In genomic region chr17:60169921-60170817, GRCh38 we compare ENCODE assay signal across 10 cellular contexts. TPM values are rescaled to one million over a fixed set of nuclear protein-coding genes. Genes with fewer than 3 reads are reported as not detected.
DNase-seq lines count a peak whose midpoint lies in the region; ATAC-seq and TF ChIP-seq lines count a peak whose summit lies in the region.
"Had no signal": no experiment of that assay in that cellular context is flagged by ENCODE, and none has a peak within 500 bp of the region (broad histone marks: within the 10 kb centered on the region; RNA-seq: fewer than 3 reads in every experiment).

No MANE protein-coding gene starts in this region.

- no peak overlapping the region for H3K4me3 Mint-ChIP-seq in memory B cell
- H3K4me3 Mint-ChIP-seq: naive B cell had no signal

- H3K36me3 ChIP-seq in BE2C (no peaks in the 10 kb centered on the region), Karpas-422 (ENCODE audit: insufficient read depth, low read length) (no peaks in the 10 kb centered on the region), adipocyte (ENCODE audit: control insufficient read depth, insufficient read depth, low read length, severe bottlenecking) (no peaks in the 10 kb centered on the region)
- no peaks in the 10 kb centered on the region for H3K36me3 ChIP-seq in effector memory CD4-positive, alpha-beta T cell (ENCODE audit: control insufficient read depth, insufficient read depth, low read length)

- H2AFZ ChIP-seq in Karpas-422 (ENCODE audit: low read length) = no peak overlapping the region

- no peaks in the 10 kb centered on the region for H3K79me2 ChIP-seq in Karpas-422 (ENCODE audit: low read length)

- H3K9ac ChIP-seq in Karpas-422 (ENCODE audit: low read length) (no peak overlapping the region; the same call in 1 of the 2 replicates), adipocyte (ENCODE audit: low read length) (no peak overlapping the region)
- H3K9ac ChIP-seq: KMS-11 had no signal

- no peaks in the 10 kb centered on the region for H3K9me3 Mint-ChIP-seq in memory B cell
- H3K9me3 Mint-ChIP-seq: naive B cell had no signal

- peak overlapping the region; percentile 33; the same call in 1 of the 2 replicates for H3K27ac ChIP-seq in Karpas-422 (ENCODE audit: low read length)
- H3K27ac ChIP-seq in effector memory CD4-positive, alpha-beta T cell (ENCODE audit: insufficient read depth, low read length, poor library complexity, severe bottlenecking) = no peak overlapping the region
- H3K27ac ChIP-seq: KMS-11 had no signal

- no peak overlapping the region for H3K27ac Mint-ChIP-seq in memory B cell

- no peaks in the 10 kb centered on the region for H3K9me2 ChIP-seq in Karpas-422 (replicated peaks; ENCODE audit: insufficient read depth, low read length)

- H3K9me3 ChIP-seq in BE2C = no peaks in the 10 kb centered on the region
- H3K9me3 ChIP-seq in Karpas-422 (ENCODE audit: low read length) = no peaks in the 10 kb centered on the region
- no peaks in the 10 kb centered on the region for H3K9me3 ChIP-seq in adipocyte (ENCODE audit: control insufficient read depth, low read length)
- H3K9me3 ChIP-seq in effector memory CD4-positive, alpha-beta T cell (ENCODE audit: control insufficient read depth, low read length) = no peaks in the 10 kb centered on the region

- H3K4me1 Mint-ChIP-seq in memory B cell = peaks cover 12% of the 10 kb centered on the region

- no peaks in the 10 kb centered on the region for H3K36me3 Mint-ChIP-seq in memory B cell
- H3K36me3 Mint-ChIP-seq: naive B cell had no signal

- H3K4me3 ChIP-seq in BE2C (ENCODE audit: low read depth, low read length) (no peak overlapping the region), Karpas-422 (ENCODE audit: low read length) (no peak overlapping the region), adipocyte (ENCODE audit: low read length) (no peak overlapping the region)
- no peak overlapping the region for H3K4me3 ChIP-seq in effector memory CD4-positive, alpha-beta T cell (ENCODE audit: insufficient read depth, low read depth, low read length, poor library complexity, severe bottlenecking)

- no peaks in the 10 kb centered on the region for H3K27me3 ChIP-seq in BE2C
- no peaks in the 10 kb centered on the region for H3K27me3 ChIP-seq in Karpas-422 (ENCODE audit: low read length)
- peaks cover 5% of the 10 kb centered on the region for H3K27me3 ChIP-seq in adipocyte (replicated peaks; ENCODE audit: control insufficient read depth, insufficient read depth, low read length)
- no peaks in the 10 kb centered on the region for H3K27me3 ChIP-seq in effector memory CD4-positive, alpha-beta T cell (replicated peaks; ENCODE audit: control insufficient read depth, insufficient read depth, low read length, poor library complexity, severe bottlenecking)

- ATAC-seq in memory B cell (ENCODE audit: low read depth) (peak; percentile 44), HG02623 (IDR thresholded peaks at IDR 0.05; ENCODE audit: unreplicated experiment) (no peak), GM21423 (IDR thresholded peaks at IDR 0.05; ENCODE audit: unreplicated experiment) (no peak)

- no peak overlapping the region for H3K4me2 ChIP-seq in Karpas-422 (ENCODE audit: low read depth, low read length, poor library complexity, severe bottlenecking)
- H3K4me2 ChIP-seq: KMS-11 had no signal

- no peak for TF ChIP-seq CTCF in BE2C (IDR thresholded peaks at IDR 0.05; ENCODE audit: low read depth, low read length)

- H4K20me1 ChIP-seq in Karpas-422 (ENCODE audit: insufficient read depth, low read depth, low read length) = no peaks in the 10 kb centered on the region

- H3K4me1 ChIP-seq in BE2C (peaks cover 13% of the 10 kb centered on the region), Karpas-422 (ENCODE audit: low read length) (peaks cover 19% of the 10 kb centered on the region), adipocyte (ENCODE audit: control insufficient read depth, insufficient read depth, low read length) (peaks cover 29% of the 10 kb centered on the region)
- H3K4me1 ChIP-seq in effector memory CD4-positive, alpha-beta T cell (ENCODE audit: control insufficient read depth, insufficient read depth, low read length, poor library complexity, severe bottlenecking) = peaks cover 14% of the 10 kb centered on the region

- DNase-seq in BE2C (peak; percentile 71), Karpas-422 (peak; percentile 49), adipocyte (ENCODE audit: low read depth) (peak; percentile 35), memory B cell (ENCODE audit: low spot score in 2 of 2) (no peak), NCI-H774 (lab: John Stamatoyannopoulos, UW) (no peak)
- DNase-seq in effector memory CD4-positive, alpha-beta T cell = no peak
- DNase-seq: naive B cell had no signal

- H3K27me3 Mint-ChIP-seq in memory B cell = no peaks in the 10 kb centered on the region

RNA-seq across cellular contexts. Expression of gene CA4, which starts 20.4 kb away (rescaled TPM):
- polyA plus RNA-seq in BE2C (2012; ENCODE audit: insufficient read depth, insufficient read length, low read depth) = 0.43 TPM
- total RNA-seq in Karpas-422 (2014; rRNA removed; shearing (Covaris generic); ENCODE audit: low replicate concordance) = not detected in 2 replicates

Comparison
In these comparisons a context has a peak if more than half of its experiments do, and no peak if none do; other contexts are left out.
1. DNase-seq: peak in BE2C (single experiment), Karpas-422 (single experiment) and adipocyte (single experiment); none in memory B cell (0 of 2), NCI-H774 (single experiment) and effector memory CD4-positive, alpha-beta T cell (0 of 3).